In genomic region chr2:191013876-191014652, GRCh38 we compare ENCODE assay signal across 8 cellular contexts. TPM values are rescaled to one million over a fixed set of nuclear protein-coding genes. Genes with fewer than 3 reads are reported as not detected.
DNase-seq lines count a peak whose midpoint lies in the region; ATAC-seq and TF ChIP-seq lines count a peak whose summit lies in the region.

TSS of gene STAT1 (minus strand) at chr2:191014171. CDS start at chr2:191010003, 4,168 bp downstream.

- 0% methylated on average over 16 of the region's 74 CpGs; no CpG with 5 or more reads in 1 of the 2 donors for WGBS in gastroesophageal sphincter (ENCODE audit: low coverage in 1 of 2), 2 donors

- peaks cover 6% of the 10 kb centered on the region; the same call in 1 of the 2 replicates for H3F3A ChIP-seq in MM.1S (ENCODE audit: insufficient read depth, low read length)

- no peaks in the 10 kb centered on the region for H4K20me1 ChIP-seq in MM.1S (ENCODE audit: insufficient read depth, low read length)

- no peaks in the 10 kb centered on the region for H3K27me3 ChIP-seq in MM.1S (replicated peaks; ENCODE audit: insufficient read depth, low read length)
- H3K27me3 ChIP-seq in gastroesophageal sphincter = no peaks in the 10 kb centered on the region
- no peaks in the 10 kb centered on the region for H3K27me3 ChIP-seq in neutrophil

- DNase-seq in GF-D8 (lab: John Stamatoyannopoulos, UW) = peak; percentile 65
- peak; percentile 91 for DNase-seq in HCEC 1CT
- peak; percentile 92 for DNase-seq in MM.1S
- peak; percentile 91 for DNase-seq in SIG-M5 treated with dmso at 0.1 percent for 504 hours (lab: John Stamatoyannopoulos, UW; ENCODE audit: unreplicated experiment)
- DNase-seq in activated gamma-delta T cell treated with anti-CD3 and anti-CD28 coated beads, Interleukin-2, amount 50 U/mL, for 16 hours (ENCODE audit: low read depth) = peak; percentile 92
- peak; percentile 56 to 94 (median 88) for DNase-seq in substantia nigra (lab: John Stamatoyannopoulos, UW)

- peak within 1 kb of the TSS; percentile 87 for H3K4me2 ChIP-seq in MM.1S (ENCODE audit: low read depth, low read length)

- no peak for TF ChIP-seq CTCF in MM.1S (IDR thresholded peaks at IDR 0.05; ENCODE audit: low read length)
- peak in 2 of 4 experiments; percentile 18 to 30 for TF ChIP-seq CTCF in gastroesophageal sphincter (IDR thresholded peaks at IDR 0.05)
- TF ChIP-seq CTCF in neutrophil (IDR thresholded peaks at IDR 0.05) = peak; percentile 46

- no peaks in the 10 kb centered on the region for H3K9me2 ChIP-seq in MM.1S (replicated peaks; ENCODE audit: insufficient read depth, low read length)

- H3K4me3 ChIP-seq in MM.1S (ENCODE audit: low read length) = peak within 1 kb of the TSS; percentile 97
- H3K4me3 ChIP-seq in gastroesophageal sphincter = peak within 1 kb of the TSS; percentile 83 to 84
- H3K4me3 ChIP-seq in neutrophil (ENCODE audit: low read depth in 1 of 2, low read length in 1 of 2) = peak within 1 kb of the TSS; percentile 96 to 97

- H3K4me1 ChIP-seq in MM.1S (ENCODE audit: low read length) (peaks cover 21% of the 10 kb centered on the region), gastroesophageal sphincter (peaks cover 2 to 44% (median 25%) of the 10 kb centered on the region in 3 donors), neutrophil (ENCODE audit: control insufficient read depth in 1 of 2, insufficient read depth in 1 of 2, low read depth in 1 of 2, low read length in 1 of 2) (peaks cover 35 to 37% of the 10 kb centered on the region in 2 experiments)

- no peak for TF ChIP-seq EP300 in gastroesophageal sphincter (IDR thresholded peaks at IDR 0.05)

- H3K79me2 ChIP-seq in MM.1S (ENCODE audit: low read length) = peaks cover 26% of the 10 kb centered on the region

- peak within 1 kb of the TSS; percentile 74 for H3K27ac ChIP-seq in MM.1S (ENCODE audit: low read length)
- H3K27ac ChIP-seq in gastroesophageal sphincter = peak within 1 kb of the TSS; percentile 72 to 96 (median 92)
- peak within 1 kb of the TSS; percentile 96 for H3K27ac ChIP-seq in neutrophil
- H3K27ac ChIP-seq in substantia nigra (ENCODE audit: low read depth, low read length, poor library complexity, severe bottlenecking) = peak within 1 kb of the TSS; percentile 94

- H3K36me3 ChIP-seq in MM.1S (replicated peaks; ENCODE audit: insufficient read depth, low read length) = no peaks in the 10 kb centered on the region
- peaks cover 0 to 20% of the 10 kb centered on the region in 2 donors for H3K36me3 ChIP-seq in gastroesophageal sphincter
- H3K36me3 ChIP-seq in neutrophil = peaks cover 30% of the 10 kb centered on the region

- peak; percentile 97 for ATAC-seq in gastroesophageal sphincter

- peak; percentile 85 to 94 for TF ChIP-seq POLR2A in gastroesophageal sphincter (IDR thresholded peaks at IDR 0.05)

- peak within 1 kb of the TSS; percentile 69 for H3K9ac ChIP-seq in MM.1S (ENCODE audit: low read length)

- H2AFZ ChIP-seq in MM.1S (ENCODE audit: low read length) = peak within 1 kb of the TSS; percentile 70

- H3K9me3 ChIP-seq in MM.1S (replicated peaks; ENCODE audit: insufficient read depth, low read length) (no peaks in the 10 kb centered on the region), gastroesophageal sphincter (no peaks in the 10 kb centered on the region), neutrophil (no peaks in the 10 kb centered on the region)

RNA-seq across cellular contexts. Expression of gene STAT1, which starts in this region (rescaled TPM):
- total RNA-seq in gastroesophageal sphincter = 10 to 100 TPM; 47.0 to 59.9 (median 53.5) TPM

Comparison
In these comparisons a context has a peak if more than half of its experiments do, and no peak if none do; other contexts are left out.
1. Peak in every context shown above with its lines: DNase-seq, ATAC-seq, H3K4me3 ChIP-seq and H3K27ac ChIP-seq.